2 cellular contexts compared by ENCODE assay signal in genomic region chr9:132745911-132746709, GRCh38.
TF ChIP-seq lines count a peak whose summit lies in the region.

No MANE protein-coding gene starts in this region.

TF ChIP-seq in K562, 482 proteins besides CTCF, POLR2A, EP300 and RAD21 (continued from another document):
- no peak for TF ChIP-seq NKRF (IDR thresholded peaks at IDR 0.05; ENCODE audit: borderline replicate concordance)
TF ChIP-seq in K562: peak in this region for 2.

TF ChIP-seq in HepG2, 621 proteins besides CTCF, POLR2A, EP300 and RAD21 (continued from another document):
- no peak for TF ChIP-seq GRHL1 (CRISPR knock-in tag; conservative IDR thresholded peaks at IDR 0.05)
